17 cellular contexts compared by ENCODE assay signal in genomic region chr11:31690041-31690440, GRCh38.
DNase-seq lines count a peak whose midpoint lies in the region; ATAC-seq and TF ChIP-seq lines count a peak whose summit lies in the region.
"Had no signal": no experiment of that assay in that cellular context is flagged by ENCODE, and none has a peak within 500 bp of the region (broad histone marks: within the 10 kb centered on the region; RNA-seq: fewer than 3 reads in every experiment).

No MANE protein-coding gene starts in this region.

- 88 to 92% methylated on average over 2 of the region's 2 CpGs for WGBS in sigmoid colon, 2 donors
- WGBS in heart left ventricle, 4 donors, result 87 to 95% (median 92%) methylated on average over 2 of the region's 2 CpGs

- no peak overlapping the region for H3K27ac ChIP-seq in sigmoid colon
- H3K27ac ChIP-seq in heart left ventricle, result no peak overlapping the region
- H3K27ac ChIP-seq: esophagus squamous epithelium, hepatocyte, pancreas, right lobe of liver had no signal

- H3K4me1 ChIP-seq in sigmoid colon (no peaks in the 10 kb centered on the region), heart left ventricle (no peaks in the 10 kb centered on the region)
- H3K4me1 ChIP-seq: esophagus squamous epithelium, pancreas, right lobe of liver had no signal

- no peaks in the 10 kb centered on the region for H3K27me3 ChIP-seq in sigmoid colon
- H3K27me3 ChIP-seq in heart left ventricle, result no peaks in the 10 kb centered on the region
- H3K27me3 ChIP-seq: esophagus squamous epithelium, hepatocyte, pancreas, right lobe of liver had no signal

- in situ Hi-C loops in G401 (cut with HindIII; ENCODE audit: low sequenced_read_pairs), result no loop called here

- ATAC-seq in heart left ventricle, result no peak
- ATAC-seq: naive thymus-derived CD8-positive, alpha-beta T cell; pancreas; right lobe of liver had no signal

- no peak for TF ChIP-seq POLR2A in sigmoid colon (IDR thresholded peaks at IDR 0.05)
- no peak for TF ChIP-seq POLR2A in heart left ventricle (IDR thresholded peaks at IDR 0.05)

- no peak for TF ChIP-seq CTCF in sigmoid colon (IDR thresholded peaks at IDR 0.05)
- TF ChIP-seq CTCF in heart left ventricle (IDR thresholded peaks at IDR 0.05), result no peak

- no peaks in the 10 kb centered on the region for H3K9me3 ChIP-seq in sigmoid colon
- H3K9me3 ChIP-seq in heart left ventricle, result peaks cover 0 to 11% (median 0%) of the 10 kb centered on the region in 12 donors
- H3K9me3 ChIP-seq: esophagus squamous epithelium, pancreas, right lobe of liver had no signal

- DNase-seq in G401 (ENCODE audit: low spot score) (peak; percentile 98), NCI-H2171 (lab: John Stamatoyannopoulos, UW) (peak; percentile 90), cerebellar nuclear complex (lab: John Stamatoyannopoulos, UW) (peak; percentile 84 to 93), medulla oblongata (ENCODE audit: extremely low spot score) (peak; percentile 13), sigmoid colon (no peak), heart left ventricle (no peak), 8988T (no peak)
- DNase-seq in activated CD4-positive, CD25-positive, alpha-beta regulatory T cell treated with anti-CD3 and anti-CD28 coated beads, Interleukin-2, amount 50 U/mL, for 72 hours, result no peak
- DNase-seq: esophagus squamous epithelium; H7; naive thymus-derived CD8-positive, alpha-beta T cell; NCI-H1105 treated with DMSO at 0.1 percent for 48 hours; pancreas; right lobe of liver; stimulated activated naive CD4-positive, alpha-beta T cell treated with Interleukin-2 at 50 U/mL for 16 hours; trophoblast cell had no signal

- TF ChIP-seq EP300 in sigmoid colon (IDR thresholded peaks at IDR 0.05), result no peak

- H3K36me3 ChIP-seq in sigmoid colon (no peaks in the 10 kb centered on the region), heart left ventricle (no peaks in the 10 kb centered on the region)
- H3K36me3 ChIP-seq: esophagus squamous epithelium, pancreas, right lobe of liver had no signal

- H3K4me3 ChIP-seq in sigmoid colon (no peak overlapping the region), heart left ventricle (no peak overlapping the region)
- H3K4me3 ChIP-seq: esophagus squamous epithelium, hepatocyte, pancreas, right lobe of liver had no signal

- intact Hi-C loops in sigmoid colon (cut with DNase I), result no loop called here
- intact Hi-C loops in heart left ventricle (cut with DNase I), result no loop called here

Comparison
In these comparisons a context has a peak if more than half of its experiments do, and no peak if none do; other contexts are left out.
1. DNase-seq: peak in G401 (single experiment), NCI-H2171 (single experiment), cerebellar nuclear complex (2 of 2) and medulla oblongata (single experiment); none in sigmoid colon (single experiment), activated CD4-positive, CD25-positive, alpha-beta regulatory T cell treated with anti-CD3 and anti-CD28 coated beads, Interleukin-2, amount 50 U/mL, for 72 hours (single experiment), heart left ventricle (0 of 5) and 8988T (single experiment).